ENCODE assay signal across 11 cellular contexts in the genomic region with DNA sequence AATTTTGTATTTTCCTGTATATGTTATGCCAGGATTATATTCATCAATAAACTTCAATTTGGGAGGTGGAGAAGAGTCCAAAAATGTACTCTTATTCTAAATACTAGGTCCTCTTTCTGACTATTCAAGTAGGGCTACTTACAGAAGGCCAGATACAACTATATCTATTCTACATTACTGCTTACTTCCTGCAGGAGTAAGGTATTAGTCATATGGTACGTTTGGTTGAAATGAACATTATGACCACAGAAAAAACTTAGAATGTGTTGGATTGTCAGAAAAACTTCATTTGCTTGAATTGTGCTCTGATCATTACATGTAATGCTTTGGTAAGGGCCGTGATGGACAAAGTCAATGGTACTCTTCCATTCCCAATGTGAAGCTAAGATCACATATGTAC. TPM values are rescaled to one million over a fixed set of nuclear protein-coding genes. Genes with fewer than 3 reads are reported as not detected.
A peak's percentile ranks its signal among the peaks of the same experiment; 100 is the strongest.
DNase-seq lines count a peak whose midpoint lies in the region; ATAC-seq lines count a peak whose summit lies in the region.
"Had no signal": no experiment of that assay in that cellular context is flagged by ENCODE, and none has a peak within 500 bp of the region (broad histone marks: within the 10 kb centered on the region; RNA-seq: fewer than 3 reads in every experiment).

No MANE protein-coding gene starts in this region.

- DNase-seq in HCEC 1CT: peak; percentile 47
- DNase-seq in NCI-H226: peak; percentile 2
- no peak for DNase-seq in immature natural killer cell
- no peak for DNase-seq in NCI-H446 treated with DMSO at 0.1 percent for 48 hours (lab: John Stamatoyannopoulos, UW)
- no peak for DNase-seq in NCI-H748 treated with DMSO at 0.1 percent for 48 hours (lab: John Stamatoyannopoulos, UW)
- no peak for DNase-seq in midbrain (lab: John Stamatoyannopoulos, UW)
- DNase-seq: DMS79 treated with DMSO at 0.1 percent for 48 hours, islet precursor cell, NCI-H82 had no signal

- H3K9me3 Mint-ChIP-seq in immature natural killer cell: no peaks in the 10 kb centered on the region

- ATAC-seq in GM18858 (IDR thresholded peaks at IDR 0.05; ENCODE audit: unreplicated experiment) (peak; percentile 31), GM19463 (IDR thresholded peaks at IDR 0.05; ENCODE audit: unreplicated experiment) (no peak)

- peak overlapping the region; percentile 94 to 100 (median 98) for H3K27ac Mint-ChIP-seq in immature natural killer cell

- H3K27me3 Mint-ChIP-seq in immature natural killer cell (ENCODE audit: low read depth in 3 of 3): peaks cover 8 to 16% (median 8%) of the 10 kb centered on the region in 3 donors

- H3K4me3 Mint-ChIP-seq in immature natural killer cell: peak overlapping the region; percentile 81 to 83 (median 81)

- H3K4me1 Mint-ChIP-seq in immature natural killer cell: peaks cover 92 to 98% of the 10 kb centered on the region in 2 donors

- peaks cover 11 to 42% (median 31%) of the 10 kb centered on the region in 3 donors for H3K36me3 Mint-ChIP-seq in immature natural killer cell

RNA-seq across cellular contexts. Expression of a gene that starts 35.0 kb away (rescaled TPM):
- polyA plus RNA-seq in immature natural killer cell: 100 to 1,000 TPM in 1 of 3 donors, 10 to 100 TPM in 2; 80.6 to 143 (median 91.7) TPM

Comparison
In these comparisons a context has a peak if more than half of its experiments do, and no peak if none do; other contexts are left out.
1. DNase-seq: peak in HCEC 1CT (single experiment) and NCI-H226 (single experiment); none in immature natural killer cell (0 of 3), NCI-H446 treated with DMSO at 0.1 percent for 48 hours (single experiment), NCI-H748 treated with DMSO at 0.1 percent for 48 hours (single experiment) and midbrain (single experiment).